ENCODE assay signal across 28 cellular contexts in genomic region chr4:77177196-77177595, GRCh38. TPM values are rescaled to one million over a fixed set of nuclear protein-coding genes. Genes with fewer than 3 reads are reported as not detected.
DNase-seq lines count a peak whose midpoint lies in the region; ATAC-seq, FAIRE-seq and TF ChIP-seq lines count a peak whose summit lies in the region.
"Had no signal": no experiment of that assay in that cellular context is flagged by ENCODE, and none has a peak within 500 bp of the region (broad histone marks: within the 10 kb centered on the region; RNA-seq: fewer than 3 reads in every experiment).

No MANE protein-coding gene starts in this region.

- H2AFZ ChIP-seq in GM23338, result no peak overlapping the region

- in situ Hi-C loops in astrocyte of the spinal cord (cut with HindIII; ENCODE audit: low sequenced_read_pairs), result no loop called here

- no peak overlapping the region for H3K4me2 ChIP-seq in GM23338
- peak overlapping the region; percentile 29 for H3K4me2 ChIP-seq in skeletal muscle satellite cell (ENCODE audit: low read length)
- H3K4me2 ChIP-seq: BLaER1 had no signal

- no peak overlapping the region for H3K4me3 ChIP-seq in GM23338
- H3K4me3 ChIP-seq in astrocyte of the spinal cord (ENCODE audit: low read depth, low read length), result no peak overlapping the region
- H3K4me3 ChIP-seq in skeletal muscle satellite cell (ENCODE audit: low read length), result no peak overlapping the region
- H3K4me3 ChIP-seq: BLaER1, left ventricle myocardium inferior, MG63, right lobe of liver, SK-N-MC, upper lobe of right lung had no signal

- no peaks in the 10 kb centered on the region for H3K9me2 ChIP-seq in GM23338 (ENCODE audit: insufficient read depth)

- no peaks in the 10 kb centered on the region for H3K36me3 ChIP-seq in GM23338 (ENCODE audit: insufficient read depth)
- no peaks in the 10 kb centered on the region for H3K36me3 ChIP-seq in skeletal muscle satellite cell (ENCODE audit: insufficient read depth, low read length)
- H3K36me3 ChIP-seq: BLaER1, left ventricle myocardium inferior, MG63, right lobe of liver, upper lobe of right lung had no signal

- H3K9me3 Mint-ChIP-seq in GM23338, result no peaks in the 10 kb centered on the region
- no peaks in the 10 kb centered on the region for H3K9me3 Mint-ChIP-seq in stimulated activated effector memory CD8-positive, alpha-beta T cell treated with anti-CD3 and anti-CD28 coated beads, Interleukin-12 subunit alpha, Interleukin-12 subunit beta, amount 100 ng/mL, for 72 hours
- H3K9me3 Mint-ChIP-seq: naive thymus-derived CD8-positive, alpha-beta T cell; T-helper 1 cell treated with Interleukin-12 subunit alpha and Interleukin-12 subunit beta and Interleukin-4 antibody, amounts not matched to agents 30 μg/mL and 1 μg/mL, for 36 hours had no signal

- peaks cover 4% of the 10 kb centered on the region for H3K4me1 ChIP-seq in GM23338 (ENCODE audit: insufficient read depth)
- H3K4me1 ChIP-seq in skeletal muscle satellite cell (ENCODE audit: control insufficient read depth, insufficient read depth, low read length), result peaks cover 40% of the 10 kb centered on the region
- H3K4me1 ChIP-seq: BLaER1, left ventricle myocardium inferior, right lobe of liver, upper lobe of right lung had no signal

- no peaks in the 10 kb centered on the region for H3F3A ChIP-seq in GM23338 (replicated peaks; ENCODE audit: low read depth)

- H4K20me1 ChIP-seq in GM23338 (replicated peaks; ENCODE audit: insufficient read depth), result no peaks in the 10 kb centered on the region
- H4K20me1 ChIP-seq: BLaER1 had no signal

- peak overlapping the region; percentile 68 for H3K9ac ChIP-seq in skeletal muscle satellite cell (ENCODE audit: low read depth, low read length)
- H3K9ac ChIP-seq: BLaER1 had no signal

- no peak for TF ChIP-seq POLR2A in H54 (IDR thresholded peaks at IDR 0.05; ENCODE audit: low read depth, low read length)

- H3K27me3 Mint-ChIP-seq in GM23338 (ENCODE audit: insufficient read depth, low read depth, poor library complexity), result peaks cover 43% of the 10 kb centered on the region
- H3K27me3 Mint-ChIP-seq: activated CD4-positive, alpha-beta T cell treated with anti-CD3 and anti-CD28 coated beads for 36 hours had no signal

- no peak for TF ChIP-seq CTCF in GM23338 (conservative IDR thresholded peaks at IDR 0.05; ENCODE audit: low read depth in 2 of 2)
- no peak for TF ChIP-seq CTCF in astrocyte of the spinal cord (IDR thresholded peaks at IDR 0.05; ENCODE audit: low read depth, low read length)

- H3K27me3 ChIP-seq in GM23338 (ENCODE audit: insufficient read depth) (peaks cover 53% of the 10 kb centered on the region), skeletal muscle satellite cell (ENCODE audit: control insufficient read depth, insufficient read depth, low read length) (no peaks in the 10 kb centered on the region)
- H3K27me3 ChIP-seq: BLaER1, MG63, right lobe of liver, upper lobe of right lung had no signal

- no peaks in the 10 kb centered on the region for H3K9me3 ChIP-seq in skeletal muscle satellite cell (replicated peaks; ENCODE audit: low read length)
- H3K9me3 ChIP-seq: BLaER1, left ventricle myocardium inferior, MG63, right lobe of liver, upper lobe of right lung had no signal

- H3K27ac ChIP-seq in GM23338 (ENCODE audit: low read depth), result no peak overlapping the region
- H3K27ac ChIP-seq: BLaER1, left ventricle myocardium inferior, right lobe of liver, RWPE1, SK-N-MC, upper lobe of right lung had no signal

- no peak for DNase-seq in GM23338 (ENCODE audit: low spot score)
- peak; percentile 14 for DNase-seq in astrocyte of the spinal cord (ENCODE audit: low read depth, low spot score)
- DNase-seq in left kidney (ENCODE audit: low read depth, low spot score), result peak; percentile 69
- DNase-seq in NCI-H2227 treated with DMSO at 0.1 percent for 48 hours (lab: John Stamatoyannopoulos, UW), result no peak
- no peak for DNase-seq in H54 (ENCODE audit: insufficient read length, low spot score)
- no peak for DNase-seq in stimulated activated effector memory CD8-positive, alpha-beta T cell treated with anti-CD3 and anti-CD28 coated beads, Interleukin-12 subunit alpha, Interleukin-12 subunit beta, amount 100 ng/mL, for 72 hours (ENCODE audit: low spot score in 2 of 2)
- DNase-seq in foreskin melanocyte, result no peak
- DNase-seq: activated CD4-positive, alpha-beta T cell treated with anti-CD3 and anti-CD28 coated beads for 36 hours; activated gamma-delta T cell; COR-L47; DND-41; effector CD4-positive, alpha-beta T cell; hippocampal formation; left ventricle myocardium inferior; MG63; naive thymus-derived CD8-positive, alpha-beta T cell; NCI-H1417 treated with DMSO at 0.1 percent for 48 hours; NCI-H69; posterior cingulate gyrus; right lobe of liver; upper lobe of right lung had no signal

- no peak overlapping the region for H3K4me3 Mint-ChIP-seq in GM23338
- no peak overlapping the region for H3K4me3 Mint-ChIP-seq in stimulated activated effector memory CD8-positive, alpha-beta T cell treated with anti-CD3 and anti-CD28 coated beads, Interleukin-12 subunit alpha, Interleukin-12 subunit beta, amount 100 ng/mL, for 72 hours
- H3K4me3 Mint-ChIP-seq: activated CD4-positive, alpha-beta T cell treated with anti-CD3 and anti-CD28 coated beads for 36 hours; naive thymus-derived CD8-positive, alpha-beta T cell; T-helper 1 cell treated with Interleukin-12 subunit alpha and Interleukin-12 subunit beta and Interleukin-4 antibody, amounts not matched to agents 30 μg/mL and 1 μg/mL, for 36 hours had no signal

- ATAC-seq in GM23338, result peak; percentile 41
- ATAC-seq in stimulated activated effector memory CD8-positive, alpha-beta T cell treated with anti-CD3 and anti-CD28 coated beads, Interleukin-12 subunit alpha, Interleukin-12 subunit beta, amount 100 ng/mL, for 72 hours, result no peak
- ATAC-seq: activated CD4-positive, alpha-beta T cell treated with anti-CD3 and anti-CD28 coated beads for 36 hours; HCT116; naive thymus-derived CD8-positive, alpha-beta T cell; right lobe of liver; upper lobe of right lung had no signal

- H3K36me3 Mint-ChIP-seq in GM23338 (ENCODE audit: low read depth), result no peaks in the 10 kb centered on the region
- no peaks in the 10 kb centered on the region for H3K36me3 Mint-ChIP-seq in stimulated activated effector memory CD8-positive, alpha-beta T cell treated with anti-CD3 and anti-CD28 coated beads, Interleukin-12 subunit alpha, Interleukin-12 subunit beta, amount 100 ng/mL, for 72 hours
- H3K36me3 Mint-ChIP-seq: naive thymus-derived CD8-positive, alpha-beta T cell had no signal

- FAIRE-seq in H54 (lab: Jason Lieb, UNC), result no peak
- FAIRE-seq: frontal cortex had no signal

- H3K4me1 Mint-ChIP-seq in GM23338, result peaks cover 34% of the 10 kb centered on the region
- H3K4me1 Mint-ChIP-seq in stimulated activated effector memory CD8-positive, alpha-beta T cell treated with anti-CD3 and anti-CD28 coated beads, Interleukin-12 subunit alpha, Interleukin-12 subunit beta, amount 100 ng/mL, for 72 hours, result no peaks in the 10 kb centered on the region
- H3K4me1 Mint-ChIP-seq: activated CD4-positive, alpha-beta T cell treated with anti-CD3 and anti-CD28 coated beads for 36 hours; naive thymus-derived CD8-positive, alpha-beta T cell had no signal

- no peak overlapping the region for H3K27ac Mint-ChIP-seq in GM23338
- no peak overlapping the region for H3K27ac Mint-ChIP-seq in stimulated activated effector memory CD8-positive, alpha-beta T cell treated with anti-CD3 and anti-CD28 coated beads, Interleukin-12 subunit alpha, Interleukin-12 subunit beta, amount 100 ng/mL, for 72 hours
- H3K27ac Mint-ChIP-seq: activated CD4-positive, alpha-beta T cell treated with anti-CD3 and anti-CD28 coated beads for 36 hours; naive thymus-derived CD8-positive, alpha-beta T cell; T-helper 1 cell treated with Interleukin-12 subunit alpha and Interleukin-12 subunit beta and Interleukin-4 antibody, amounts not matched to agents 30 μg/mL and 1 μg/mL, for 36 hours had no signal

- no peaks in the 10 kb centered on the region for H3K79me2 ChIP-seq in GM23338 (replicated peaks; ENCODE audit: insufficient read depth)

TF ChIP-seq in GM23338, 12 proteins besides CTCF, POLR2A, EP300 and RAD21 (continues in another document):
- TF ChIP-seq JUNB (IDR thresholded peaks at IDR 0.05; ENCODE audit: unreplicated experiment) (no peak), EZH2 (IDR thresholded peaks at IDR 0.05; ENCODE audit: low read depth, unreplicated experiment) (no peak), ZNF331 (CRISPR knock-in tag; IDR thresholded peaks at IDR 0.05; ENCODE audit: low read depth) (no peak), EZH2phosphoT487 (IDR thresholded peaks at IDR 0.05; ENCODE audit: unreplicated experiment) (no peak), ZNF114 (CRISPR knock-in tag; IDR thresholded peaks at IDR 0.05) (no peak), CREB1 (CRISPR knock-in tag; IDR thresholded peaks at IDR 0.05; ENCODE audit: low read depth) (no peak), ETS1 (IDR thresholded peaks at IDR 0.05) (no peak)

RNA-seq across cellular contexts. Expression of gene CCNG2, which starts 20.2 kb away (rescaled TPM):
- total RNA-seq in GM23338 (2014; rRNA removed; shearing (Covaris generic)), result 14.2 and 16.5 TPM in 2 replicates
- 5.4 and 7.1 TPM in 2 replicates for polyA plus RNA-seq in GM23338 (2016; fragmentation: Nextera tagmentation; extraction: Ambion mirVana)
- total RNA-seq in skeletal muscle satellite cell (2012; rRNA removed), result 13.9 and 16.8 TPM in 2 replicates

Comparison
In these comparisons a context has a peak if more than half of its experiments do, and no peak if none do; other contexts are left out.
1. DNase-seq: peak in astrocyte of the spinal cord (single experiment) and left kidney (single experiment); none in GM23338 (single experiment), NCI-H2227 treated with DMSO at 0.1 percent for 48 hours (single experiment), H54 (single experiment), stimulated activated effector memory CD8-positive, alpha-beta T cell treated with anti-CD3 and anti-CD28 coated beads, Interleukin-12 subunit alpha, Interleukin-12 subunit beta, amount 100 ng/mL, for 72 hours (0 of 2) and foreskin melanocyte (single experiment).